ENCODE assay signal across 19 cellular contexts in the genomic region with DNA sequence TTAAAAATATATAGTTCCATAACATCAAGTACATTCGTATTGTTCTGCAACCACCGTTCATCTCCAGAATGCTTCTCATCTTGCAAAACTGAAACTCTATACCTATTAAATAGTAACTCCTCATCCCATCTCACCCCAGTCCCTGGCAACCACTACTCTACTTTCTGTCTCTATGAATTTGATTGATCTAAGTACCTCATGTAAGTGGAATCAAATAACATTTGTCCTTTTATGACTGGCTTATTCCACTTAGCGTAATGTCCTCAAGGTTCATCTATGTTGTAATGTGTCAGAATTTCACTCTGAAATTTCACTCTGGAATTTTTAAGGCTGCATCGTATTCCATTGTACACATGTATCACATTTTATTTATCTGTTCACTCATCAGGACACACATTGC.
"Had no signal": no experiment of that assay in that cellular context is flagged by ENCODE, and none has a peak within 500 bp of the region (broad histone marks: within the 10 kb centered on the region; RNA-seq: fewer than 3 reads in every experiment).

No MANE protein-coding gene starts in this region.

- H3K9me3 ChIP-seq: adrenal gland, body of pancreas, esophagus squamous epithelium, right lobe of liver, transverse colon had no signal

- H3K4me1 ChIP-seq: adrenal gland, body of pancreas, esophagus squamous epithelium, right lobe of liver, transverse colon had no signal

- H3K36me3 ChIP-seq: adrenal gland, right lobe of liver, transverse colon had no signal

- H3K4me3 ChIP-seq: adrenal gland, body of pancreas, esophagus squamous epithelium, right lobe of liver, transverse colon had no signal

- ATAC-seq: activated CD8-positive, alpha-beta T cell treated with anti-CD3 and anti-CD28 coated beads for 36 hours; activated T-cell treated with anti-CD3 and anti-CD28 coated beads, Interleukin-2, amount 50 U/mL, for 4 hours; body of pancreas; left cardiac atrium; left ventricle myocardium superior; right lobe of liver had no signal

- DNase-seq: activated B cell treated with CpG ODN at 0.5 μM for 24 hours; activated CD4-positive, alpha-beta T cell treated with anti-CD3 and anti-CD28 coated beads, Interleukin-2, amount 50 U/mL, for 1 hour; activated CD8-positive, alpha-beta T cell treated with anti-CD3 and anti-CD28 coated beads for 36 hours; activated naive CD4-positive, alpha-beta T cell treated with Interleukin-2 at 50 U/mL for 16 hours; activated T-cell treated with anti-CD3 and anti-CD28 coated beads, Interleukin-2, amount 50 U/mL, for 4 hours; adrenal gland; aorta; body of pancreas; dermis blood vessel endothelial cell; effector CD4-positive, alpha-beta T cell; esophagus squamous epithelium; glutamatergic neuron; left cardiac atrium; left ventricle myocardium superior; posterior cingulate gyrus; right lobe of liver; stimulated activated CD4-positive, alpha-beta T cell treated with anti-CD3 and anti-CD28 coated beads, Interleukin-2, amount 100 ng/mL, for 48 hours; stimulated activated naive CD4-positive, alpha-beta T cell treated with Interleukin-2 at 50 U/mL for 16 hours; transverse colon had no signal

- H3K27me3 ChIP-seq: adrenal gland, body of pancreas, esophagus squamous epithelium, right lobe of liver, transverse colon had no signal

- H3K27ac ChIP-seq: adrenal gland, body of pancreas, esophagus squamous epithelium, right lobe of liver, transverse colon had no signal
